In genomic region chr1:235313262-235313661, GRCh38 we compare ENCODE assay signal across 13 cellular contexts. TPM values are rescaled to one million over a fixed set of nuclear protein-coding genes. Genes with fewer than 3 reads are reported as not detected.
DNase-seq lines count a peak whose midpoint lies in the region; ATAC-seq and TF ChIP-seq lines count a peak whose summit lies in the region.
"Had no signal": no experiment of that assay in that cellular context is flagged by ENCODE, and none has a peak within 500 bp of the region (broad histone marks: within the 10 kb centered on the region; RNA-seq: fewer than 3 reads in every experiment).

No MANE protein-coding gene starts in this region.

- peaks cover 2% of the 10 kb centered on the region for H3K36me3 Mint-ChIP-seq in activated naive CD4-positive, alpha-beta T cell treated with anti-CD3 and anti-CD28 coated beads, Interleukin-2, amount 50 U/mL, for 24 hours
- peaks cover 28% of the 10 kb centered on the region for H3K36me3 Mint-ChIP-seq in activated T-helper 2 cell treated with anti-CD3 and anti-CD28 coated beads, Interferon-gamma antibody, Interleukin-2, Interleukin-4, amounts not matched to agents 10 μg/mL and 5 μg/mL and 100 μg/mL, durations not matched to agents 14 hours and 24 hours and 36 hours (ENCODE audit: low read depth)

- DNase-seq in activated naive CD4-positive, alpha-beta T cell (lab: John Stamatoyannopoulos, UW) = no peak
- DNase-seq in activated T-helper 2 cell treated with anti-CD3 and anti-CD28 coated beads, Interferon-gamma antibody, Interleukin-2, Interleukin-4, amounts not matched to agents 10 μg/mL and 5 μg/mL and 100 μg/mL, durations not matched to agents 14 hours and 24 hours and 36 hours (ENCODE audit: low spot score) = no peak
- DNase-seq in foreskin keratinocyte = peak; percentile 33 to 69
- DNase-seq in sciatic nerve (ENCODE audit: low spot score) = no peak
- no peak for DNase-seq in mucosa of descending colon
- no peak for DNase-seq in stimulated activated CD4-positive, alpha-beta T cell treated with anti-CD3 and anti-CD28 coated beads, Interleukin-4, amount 100 ng/mL, for 24 hours
- DNase-seq: foreskin melanocyte, NCI-H1105, NCI-H510A treated with DMSO at 0.1 percent for 48 hours had no signal

- no peaks in the 10 kb centered on the region for H3K27me3 ChIP-seq in foreskin keratinocyte
- no peaks in the 10 kb centered on the region for H3K27me3 ChIP-seq in thymus (ENCODE audit: control insufficient read depth, insufficient read depth)

- H3K4me3 ChIP-seq in thymus (ENCODE audit: low read length) = no peak overlapping the region
- no peak overlapping the region for H3K4me3 ChIP-seq in mucosa of descending colon

- no peaks in the 10 kb centered on the region for H3K9me3 Mint-ChIP-seq in activated naive CD4-positive, alpha-beta T cell treated with anti-CD3 and anti-CD28 coated beads, Interleukin-2, amount 50 U/mL, for 24 hours
- H3K9me3 Mint-ChIP-seq in activated T-helper 2 cell treated with anti-CD3 and anti-CD28 coated beads, Interferon-gamma antibody, Interleukin-2, Interleukin-4, amounts not matched to agents 10 μg/mL and 5 μg/mL and 100 μg/mL, durations not matched to agents 14 hours and 24 hours and 36 hours = no peaks in the 10 kb centered on the region
- H3K9me3 Mint-ChIP-seq: dendritic cell treated with granulocyte-macrophage colony-stimulating factor and Interleukin-4, amounts not matched to agents 40 ng/mL and 50 ng/mL, for 4 days had no signal

- H3K27ac ChIP-seq in foreskin keratinocyte = no peak overlapping the region
- H3K27ac ChIP-seq in thymus (ENCODE audit: low read depth) = peak overlapping the region; percentile 65

- H3K9me3 ChIP-seq in thymus (ENCODE audit: control insufficient read depth) (no peaks in the 10 kb centered on the region), mucosa of descending colon (no peaks in the 10 kb centered on the region)

- H3K4me1 Mint-ChIP-seq in activated naive CD4-positive, alpha-beta T cell treated with anti-CD3 and anti-CD28 coated beads, Interleukin-2, amount 50 U/mL, for 24 hours = peaks cover 64% of the 10 kb centered on the region
- H3K4me1 Mint-ChIP-seq in activated T-helper 2 cell treated with anti-CD3 and anti-CD28 coated beads, Interferon-gamma antibody, Interleukin-2, Interleukin-4, amounts not matched to agents 10 μg/mL and 5 μg/mL and 100 μg/mL, durations not matched to agents 14 hours and 24 hours and 36 hours (ENCODE audit: low read depth) = peaks cover 43% of the 10 kb centered on the region

- H3K27ac Mint-ChIP-seq in activated naive CD4-positive, alpha-beta T cell treated with anti-CD3 and anti-CD28 coated beads, Interleukin-2, amount 50 U/mL, for 24 hours = peak overlapping the region; percentile 92
- peak overlapping the region; percentile 62 for H3K27ac Mint-ChIP-seq in activated T-helper 2 cell treated with anti-CD3 and anti-CD28 coated beads, Interferon-gamma antibody, Interleukin-2, Interleukin-4, amounts not matched to agents 10 μg/mL and 5 μg/mL and 100 μg/mL, durations not matched to agents 14 hours and 24 hours and 36 hours
- H3K27ac Mint-ChIP-seq: dendritic cell treated with granulocyte-macrophage colony-stimulating factor and Interleukin-4, amounts not matched to agents 40 ng/mL and 50 ng/mL, for 4 days had no signal

- peak overlapping the region; percentile 63 for H3K4me3 Mint-ChIP-seq in activated naive CD4-positive, alpha-beta T cell treated with anti-CD3 and anti-CD28 coated beads, Interleukin-2, amount 50 U/mL, for 24 hours
- peak overlapping the region; percentile 51 for H3K4me3 Mint-ChIP-seq in activated T-helper 2 cell treated with anti-CD3 and anti-CD28 coated beads, Interferon-gamma antibody, Interleukin-2, Interleukin-4, amounts not matched to agents 10 μg/mL and 5 μg/mL and 100 μg/mL, durations not matched to agents 14 hours and 24 hours and 36 hours (ENCODE audit: low read depth)
- H3K4me3 Mint-ChIP-seq: dendritic cell treated with granulocyte-macrophage colony-stimulating factor and Interleukin-4, amounts not matched to agents 40 ng/mL and 50 ng/mL, for 4 days had no signal

- 75% methylated on average over 6 of the region's 6 CpGs for WGBS in thymus

- intact Hi-C loops in activated T-helper 2 cell treated with anti-CD3 and anti-CD28 coated beads, Interferon-gamma antibody, Interleukin-2, Interleukin-4, amounts not matched to agents 10 μg/mL and 5 μg/mL and 100 μg/mL, durations not matched to agents 14 hours and 24 hours and 36 hours (cut with micrococcal nuclease) = no loop called here
- intact Hi-C loops in sciatic nerve (cut with DNase I) (no loop called here), mucosa of descending colon (cut with DNase I, micrococcal nuclease) (loop anchor here in 1 of 2 donors (10.0 kb wide), 1 partner anchor 58 kb away; no protein-coding TSS in a partner anchor)

- TF ChIP-seq CTCF in foreskin keratinocyte (conservative IDR thresholded peaks at IDR 0.05) (no peak), mucosa of descending colon (IDR thresholded peaks at IDR 0.05) (no peak)

- H3K4me1 ChIP-seq in foreskin keratinocyte (peaks cover 29% of the 10 kb centered on the region), thymus (ENCODE audit: control insufficient read depth, insufficient read depth, low read length) (peaks cover 2% of the 10 kb centered on the region), mucosa of descending colon (ENCODE audit: low read depth) (peaks cover 24% of the 10 kb centered on the region)

- peaks cover 4% of the 10 kb centered on the region for H3K36me3 ChIP-seq in thymus (ENCODE audit: control insufficient read depth, insufficient read depth)
- H3K36me3 ChIP-seq in mucosa of descending colon (ENCODE audit: low read depth) = no peaks in the 10 kb centered on the region

- H3K27me3 Mint-ChIP-seq in activated naive CD4-positive, alpha-beta T cell treated with anti-CD3 and anti-CD28 coated beads, Interleukin-2, amount 50 U/mL, for 24 hours = no peaks in the 10 kb centered on the region
- H3K27me3 Mint-ChIP-seq in activated T-helper 2 cell treated with anti-CD3 and anti-CD28 coated beads, Interferon-gamma antibody, Interleukin-2, Interleukin-4, amounts not matched to agents 10 μg/mL and 5 μg/mL and 100 μg/mL, durations not matched to agents 14 hours and 24 hours and 36 hours (ENCODE audit: low read depth) = no peaks in the 10 kb centered on the region
- H3K27me3 Mint-ChIP-seq: dendritic cell treated with granulocyte-macrophage colony-stimulating factor and Interleukin-4, amounts not matched to agents 40 ng/mL and 50 ng/mL, for 4 days had no signal

- ATAC-seq in foreskin keratinocyte (peak; percentile 92), sciatic nerve (no peak), mucosa of descending colon (no peak)
- ATAC-seq: HepG2 had no signal

RNA-seq across cellular contexts. Expression of gene ARID4B, which starts 14.7 kb away (rescaled TPM):
- 49.6 and 55.3 TPM in 2 replicates for total RNA-seq in activated T-helper 2 cell treated with anti-CD3 and anti-CD28 coated beads, Interferon-gamma antibody, Interleukin-2, Interleukin-4, amounts not matched to agents 10 μg/mL and 5 μg/mL and 100 μg/mL, durations not matched to agents 14 hours and 24 hours and 36 hours
- total RNA-seq in foreskin keratinocyte (16.0 and 17.6 TPM in 2 replicates), sciatic nerve (61.3 TPM), mucosa of descending colon (10 to 100 TPM; 25.9 to 40.5 (median 37.3) TPM)
- polyA plus RNA-seq in foreskin keratinocyte (2.1 and 2.7 TPM in 2 replicates), thymus (41.8 TPM)

RNA-seq across cellular contexts. Expression of gene GGPS1, which starts 15.1 kb away (rescaled TPM):
- total RNA-seq in activated T-helper 2 cell treated with anti-CD3 and anti-CD28 coated beads, Interferon-gamma antibody, Interleukin-2, Interleukin-4, amounts not matched to agents 10 μg/mL and 5 μg/mL and 100 μg/mL, durations not matched to agents 14 hours and 24 hours and 36 hours = 30.4 and 33.7 TPM in 2 replicates
- total RNA-seq in foreskin keratinocyte (27.8 and 29.5 TPM in 2 replicates), sciatic nerve (28.0 TPM), mucosa of descending colon (10 to 100 TPM; 26.4 to 40.8 (median 34.1) TPM)
- polyA plus RNA-seq in foreskin keratinocyte (24.8 and 28.5 TPM in 2 replicates), thymus (44.1 TPM)

RNA-seq across cellular contexts. Expression of gene TBCE, which starts 54.0 kb away (rescaled TPM):
- total RNA-seq in activated T-helper 2 cell treated with anti-CD3 and anti-CD28 coated beads, Interferon-gamma antibody, Interleukin-2, Interleukin-4, amounts not matched to agents 10 μg/mL and 5 μg/mL and 100 μg/mL, durations not matched to agents 14 hours and 24 hours and 36 hours = 25.0 and 28.2 TPM in 2 replicates
- total RNA-seq in foreskin keratinocyte (21.7 and 23.6 TPM in 2 replicates), sciatic nerve (27.9 TPM), mucosa of descending colon (10 to 100 TPM; 21.1 to 25.5 (median 23.9) TPM)
- polyA plus RNA-seq in foreskin keratinocyte (18.8 and 21.2 TPM in 2 replicates), thymus (34.0 TPM)

Comparison
In these comparisons a context has a peak if more than half of its experiments do, and no peak if none do; other contexts are left out.
1. DNase-seq: peak in foreskin keratinocyte (2 of 2); none in activated naive CD4-positive, alpha-beta T cell (0 of 4), activated T-helper 2 cell treated with anti-CD3 and anti-CD28 coated beads, Interferon-gamma antibody, Interleukin-2, Interleukin-4, amounts not matched to agents 10 μg/mL and 5 μg/mL and 100 μg/mL, durations not matched to agents 14 hours and 24 hours and 36 hours (single experiment), sciatic nerve (single experiment), mucosa of descending colon (0 of 3) and stimulated activated CD4-positive, alpha-beta T cell treated with anti-CD3 and anti-CD28 coated beads, Interleukin-4, amount 100 ng/mL, for 24 hours (single experiment).